In genomic region chr16:30350134-30350871, GRCh38 we compare ENCODE assay signal across 10 cellular contexts. TPM values are rescaled to one million over a fixed set of nuclear protein-coding genes. Genes with fewer than 3 reads are reported as not detected.
A peak's percentile ranks its signal among the peaks of the same experiment; 100 is the strongest.
DNase-seq lines count a peak whose midpoint lies in the region; ATAC-seq and TF ChIP-seq lines count a peak whose summit lies in the region.
"Had no signal": no experiment of that assay in that cellular context is flagged by ENCODE, and none has a peak within 500 bp of the region (broad histone marks: within the 10 kb centered on the region; RNA-seq: fewer than 3 reads in every experiment).

No MANE protein-coding gene starts in this region.

- TF ChIP-seq CTCF in CD8-positive, alpha-beta T cell (IDR thresholded peaks at IDR 0.05): no peak
- TF ChIP-seq CTCF in MM.1S (IDR thresholded peaks at IDR 0.05; ENCODE audit: low read length) (no peak), fibroblast of mammary gland (conservative IDR thresholded peaks at IDR 0.05; ENCODE audit: control insufficient read depth, insufficient read depth, low read depth, low read length) (no peak), tibial nerve (IDR thresholded peaks at IDR 0.05) (no peak), foreskin fibroblast (IDR thresholded peaks at IDR 0.05; ENCODE audit: low read depth, low read length) (no peak)

- H3K4me3 Mint-ChIP-seq in CD8-positive, alpha-beta T cell: no peak overlapping the region

- H3K9ac ChIP-seq in MM.1S (ENCODE audit: low read length): no peak overlapping the region

- H3K27me3 Mint-ChIP-seq in CD8-positive, alpha-beta T cell (ENCODE audit: low read depth): no peaks in the 10 kb centered on the region

- peaks cover 29% of the 10 kb centered on the region for H3K36me3 ChIP-seq in CD8-positive, alpha-beta T cell (ENCODE audit: insufficient read depth, low read length)
- H3K36me3 ChIP-seq in MM.1S (replicated peaks; ENCODE audit: insufficient read depth, low read length) (peaks cover 2% of the 10 kb centered on the region; the same call in 1 of the 2 replicates), tibial nerve (peaks cover 0 to 43% (median 8%) of the 10 kb centered on the region in 3 donors)

- WGBS in tibial nerve, 2 donors: 84 to 87% methylated on average over 3 of the region's 3 CpGs

- H3K9me3 ChIP-seq in CD8-positive, alpha-beta T cell (ENCODE audit: low read length): no peaks in the 10 kb centered on the region
- H3K9me3 ChIP-seq in MM.1S (replicated peaks; ENCODE audit: insufficient read depth, low read length) (no peaks in the 10 kb centered on the region), tibial nerve (no peaks in the 10 kb centered on the region)

- peak; percentile 6 for ATAC-seq in CD8-positive, alpha-beta T cell
- ATAC-seq in GM19395 (IDR thresholded peaks at IDR 0.05; ENCODE audit: unreplicated experiment): peak; percentile 53

- TF ChIP-seq POLR2A in tibial nerve (IDR thresholded peaks at IDR 0.05): no peak

- H3K9me2 ChIP-seq in MM.1S (replicated peaks; ENCODE audit: insufficient read depth, low read length): no peaks in the 10 kb centered on the region

- no peaks in the 10 kb centered on the region for H3K27me3 ChIP-seq in CD8-positive, alpha-beta T cell (ENCODE audit: insufficient read depth, low read length)
- H3K27me3 ChIP-seq in MM.1S (replicated peaks; ENCODE audit: insufficient read depth, low read length) (no peaks in the 10 kb centered on the region), tibial nerve (no peaks in the 10 kb centered on the region)

- no peak overlapping the region for H3K27ac ChIP-seq in CD8-positive, alpha-beta T cell (ENCODE audit: low read depth, low read length)
- peak overlapping the region; percentile 33; the same call in 1 of the 2 replicates for H3K27ac ChIP-seq in MM.1S (ENCODE audit: low read length)
- no peak overlapping the region for H3K27ac ChIP-seq in tibial nerve

- H3K36me3 Mint-ChIP-seq in CD8-positive, alpha-beta T cell: peaks cover 55% of the 10 kb centered on the region

- H3K79me2 ChIP-seq in MM.1S (ENCODE audit: low read length): peaks cover 35% of the 10 kb centered on the region

- no peaks in the 10 kb centered on the region for H4K20me1 ChIP-seq in MM.1S (ENCODE audit: insufficient read depth, low read length)

- CTCF ChIA-PET in CD8-positive, alpha-beta T cell (lab: Charles Lee): interaction anchor here (0.6 kb wide), 1 partner anchor 409 kb away, joined by 3 read pairs; no protein-coding TSS in a partner anchor

- intact Hi-C loops in CD8-positive, alpha-beta T cell (cut with DNase I, micrococcal nuclease): loop anchor here in 1 of 2 experiments (5.0 to 10.0 kb wide), 2 partner anchors 574 to 1107 kb away; partner anchors contain the start of genes ARMC5 and FBXL19

- H3K4me1 Mint-ChIP-seq in CD8-positive, alpha-beta T cell (ENCODE audit: low read depth): peaks cover 23% of the 10 kb centered on the region

- H3K4me1 ChIP-seq in CD8-positive, alpha-beta T cell (ENCODE audit: insufficient read depth, low read length): peaks cover 23% of the 10 kb centered on the region
- H3K4me1 ChIP-seq in MM.1S (ENCODE audit: low read length) (peaks cover 15% of the 10 kb centered on the region), tibial nerve (peaks cover 0 to 35% (median 28%) of the 10 kb centered on the region in 4 donors)

- no peaks in the 10 kb centered on the region for H3F3A ChIP-seq in MM.1S (ENCODE audit: insufficient read depth, low read length)

- H3K4me2 ChIP-seq in MM.1S (ENCODE audit: low read depth, low read length): 0 out of 2 replicates have a peak overlapping the region, but pooled peaks have one; percentile 4

- POLR2A ChIA-PET in CD8-positive, alpha-beta T cell (lab: Charles Lee): no interaction called here

- no peak overlapping the region for H3K4me3 ChIP-seq in CD8-positive, alpha-beta T cell (ENCODE audit: low read depth, low read length)
- H3K4me3 ChIP-seq in MM.1S (ENCODE audit: low read length): no peak overlapping the region
- H3K4me3 ChIP-seq in fibroblast of mammary gland (ENCODE audit: control insufficient read depth, low read depth, low read length): no peak overlapping the region
- no peak overlapping the region for H3K4me3 ChIP-seq in tibial nerve
- no peak overlapping the region for H3K4me3 ChIP-seq in foreskin fibroblast (ENCODE audit: low read depth in 1 of 2, low read length in 2 of 2)

- H3K9me3 Mint-ChIP-seq in CD8-positive, alpha-beta T cell: no peaks in the 10 kb centered on the region

- peak overlapping the region; percentile 7 for H3K27ac Mint-ChIP-seq in CD8-positive, alpha-beta T cell

- no peak overlapping the region for H2AFZ ChIP-seq in MM.1S (ENCODE audit: low read length)

- no peak for TF ChIP-seq EP300 in tibial nerve (IDR thresholded peaks at IDR 0.05)

- DNase-seq in CD8-positive, alpha-beta T cell: peak in 1 of 7 experiments; percentile 23
- DNase-seq in MM.1S: peak; percentile 49
- peak; percentile 24 for DNase-seq in fibroblast of mammary gland (ENCODE audit: low read depth)
- DNase-seq in tibial nerve (ENCODE audit: low spot score in 2 of 2): no peak
- no peak for DNase-seq in SHP77 (lab: John Stamatoyannopoulos, UW)
- no peak for DNase-seq in DMS79 treated with DMSO at 0.1 percent for 48 hours (lab: John Stamatoyannopoulos, UW)
- DNase-seq in foreskin fibroblast: no peak
- DNase-seq: SHP77 treated with DMSO at 0.1 percent for 48 hours had no signal

RNA-seq across cellular contexts. Expression of gene CD2BP2, which starts 4.8 kb away (rescaled TPM):
- 10 to 100 TPM; 35.4 to 35.9 TPM for total RNA-seq in CD8-positive, alpha-beta T cell
- 10 to 100 TPM; 31.8 to 42.7 (median 36.1) TPM for total RNA-seq in tibial nerve

RNA-seq across cellular contexts. Expression of gene TBC1D10B, which starts 20.0 kb away (rescaled TPM):
- 10 to 100 TPM; 12.3 to 13.8 TPM for total RNA-seq in CD8-positive, alpha-beta T cell
- total RNA-seq in tibial nerve: 10 to 100 TPM; 25.6 to 52.2 (median 31.1) TPM

RNA-seq across cellular contexts. Expression of gene MYL11, which starts 24.3 kb away (rescaled TPM):
- 1 to 10 TPM; 3.0 to 3.1 TPM for total RNA-seq in CD8-positive, alpha-beta T cell
- total RNA-seq in tibial nerve: not detected

RNA-seq across cellular contexts. Expression of gene SEPTIN1, which starts 32.1 kb away (rescaled TPM):
- total RNA-seq in CD8-positive, alpha-beta T cell: 100 to 1,000 TPM; 147 to 150 TPM
- total RNA-seq in tibial nerve: 1 to 10 TPM in 3 of 4 donors, not detected in 1; 1.4 to 4.8 (median 3.6) TPM
- total RNA-seq: cerebellum had no signal

RNA-seq across cellular contexts. Expression of gene ZNF48, which starts 44.9 kb away (rescaled TPM):
- total RNA-seq in CD8-positive, alpha-beta T cell: 1 to 10 TPM; 2.3 to 2.4 TPM
- total RNA-seq in tibial nerve: 1 to 10 TPM; 5.5 to 7.5 (median 7.3) TPM

Comparison
In these comparisons a context has a peak if more than half of its experiments do, and no peak if none do; other contexts are left out.
1. DNase-seq: peak in MM.1S (single experiment) and fibroblast of mammary gland (single experiment); none in tibial nerve (0 of 2), SHP77 (0 of 2), DMS79 treated with DMSO at 0.1 percent for 48 hours (single experiment) and foreskin fibroblast (0 of 2).